Comparison of ENCODE assay signal across 6 cellular contexts in the genomic region with DNA sequence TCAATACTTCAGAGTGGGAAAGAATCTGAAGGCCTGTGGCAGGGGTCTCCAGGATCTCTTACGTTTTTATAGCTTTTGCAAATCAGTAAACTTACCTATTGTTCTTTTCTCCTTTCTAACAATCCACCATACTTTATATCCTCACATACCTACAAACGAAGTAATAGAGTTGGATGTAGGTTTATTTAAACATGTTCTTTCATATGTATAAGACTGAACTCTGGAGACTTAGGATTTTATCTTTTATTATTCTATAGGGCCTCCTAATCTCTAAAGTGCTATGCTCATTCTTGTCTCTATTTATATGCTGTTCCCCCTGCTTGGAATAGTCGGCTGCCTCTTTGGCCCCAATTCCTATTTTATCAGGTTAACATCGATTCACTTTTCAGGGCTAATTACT.
"Had no signal": no experiment of that assay in that cellular context is flagged by ENCODE, and none has a peak within 500 bp of the region (broad histone marks: within the 10 kb centered on the region; RNA-seq: fewer than 3 reads in every experiment).

No MANE protein-coding gene starts in this region.

- H3K4me3 ChIP-seq: K562 had no signal

- DNase-seq: GOT3, H7, HCEC 1CT, IMR-90, KG1 had no signal

- ATAC-seq: K562 had no signal
